In genomic region chr17:27339198-27339835, GRCh38 we compare ENCODE assay signal across 12 cellular contexts. TPM values are rescaled to one million over a fixed set of nuclear protein-coding genes. Genes with fewer than 3 reads are reported as not detected.
DNase-seq lines count a peak whose midpoint lies in the region; ATAC-seq and TF ChIP-seq lines count a peak whose summit lies in the region.
"Had no signal": no experiment of that assay in that cellular context is flagged by ENCODE, and none has a peak within 500 bp of the region (broad histone marks: within the 10 kb centered on the region; RNA-seq: fewer than 3 reads in every experiment).

No MANE protein-coding gene starts in this region.

- H3K4me3 Mint-ChIP-seq in activated naive CD8-positive, alpha-beta T cell treated with anti-CD3 and anti-CD28 coated beads, Interleukin-2, amount 50 U/mL, for 24 hours: no peak overlapping the region
- no peak overlapping the region for H3K4me3 Mint-ChIP-seq in activated naive CD8-positive, alpha-beta T cell treated with anti-CD3 and anti-CD28 coated beads for 36 hours
- H3K4me3 Mint-ChIP-seq in type B pancreatic cell: no peak overlapping the region

- no peaks in the 10 kb centered on the region for H3K36me3 Mint-ChIP-seq in activated naive CD8-positive, alpha-beta T cell treated with anti-CD3 and anti-CD28 coated beads, Interleukin-2, amount 50 U/mL, for 24 hours (ENCODE audit: low read depth)
- no peaks in the 10 kb centered on the region for H3K36me3 Mint-ChIP-seq in activated naive CD8-positive, alpha-beta T cell treated with anti-CD3 and anti-CD28 coated beads for 36 hours
- H3K36me3 Mint-ChIP-seq in type B pancreatic cell: peaks cover 4% of the 10 kb centered on the region

- peaks cover 28% of the 10 kb centered on the region for H3K4me1 Mint-ChIP-seq in activated naive CD8-positive, alpha-beta T cell treated with anti-CD3 and anti-CD28 coated beads, Interleukin-2, amount 50 U/mL, for 24 hours
- peaks cover 11% of the 10 kb centered on the region for H3K4me1 Mint-ChIP-seq in activated naive CD8-positive, alpha-beta T cell treated with anti-CD3 and anti-CD28 coated beads for 36 hours
- peaks cover 15% of the 10 kb centered on the region for H3K4me1 Mint-ChIP-seq in type B pancreatic cell (ENCODE audit: unreplicated experiment)

- no peak for DNase-seq in activated naive CD8-positive, alpha-beta T cell treated with anti-CD3 and anti-CD28 coated beads, Interleukin-2, amount 50 U/mL, for 24 hours
- no peak for DNase-seq in activated naive CD8-positive, alpha-beta T cell treated with anti-CD3 and anti-CD28 coated beads for 36 hours
- DNase-seq in type B pancreatic cell (ENCODE audit: extremely low spot score, unreplicated experiment) (no peak), NCI-H1048 (lab: John Stamatoyannopoulos, UW) (no peak), Kasumi-1 (lab: John Stamatoyannopoulos, UW) (no peak)
- DNase-seq: 8988T; activated CD8-positive, alpha-beta memory T cell treated with anti-CD3 and anti-CD28 coated beads for 24 hours; head of caudate nucleus; MG63 had no signal

- no peak for ATAC-seq in activated naive CD8-positive, alpha-beta T cell treated with anti-CD3 and anti-CD28 coated beads, Interleukin-2, amount 50 U/mL, for 24 hours
- peak; percentile 35 for ATAC-seq in HG02623 (IDR thresholded peaks at IDR 0.05; ENCODE audit: unreplicated experiment)
- ATAC-seq in HG03558 (IDR thresholded peaks at IDR 0.05; ENCODE audit: extremely low read depth, unreplicated experiment): peak; percentile 12
- no peak for ATAC-seq in SK-N-SH treated with all-trans-retinoic acid at 6 μM for 48 hours

- H3K9me3 Mint-ChIP-seq in activated naive CD8-positive, alpha-beta T cell treated with anti-CD3 and anti-CD28 coated beads, Interleukin-2, amount 50 U/mL, for 24 hours: no peaks in the 10 kb centered on the region
- H3K9me3 Mint-ChIP-seq in activated naive CD8-positive, alpha-beta T cell treated with anti-CD3 and anti-CD28 coated beads for 36 hours: no peaks in the 10 kb centered on the region
- H3K9me3 Mint-ChIP-seq in type B pancreatic cell: no peaks in the 10 kb centered on the region

- H3K27me3 Mint-ChIP-seq in activated naive CD8-positive, alpha-beta T cell treated with anti-CD3 and anti-CD28 coated beads, Interleukin-2, amount 50 U/mL, for 24 hours: peaks cover 4% of the 10 kb centered on the region
- H3K27me3 Mint-ChIP-seq in activated naive CD8-positive, alpha-beta T cell treated with anti-CD3 and anti-CD28 coated beads for 36 hours: peaks cover 4% of the 10 kb centered on the region
- H3K27me3 Mint-ChIP-seq in type B pancreatic cell: no peaks in the 10 kb centered on the region

- peak overlapping the region; percentile 55 for H3K27ac Mint-ChIP-seq in activated naive CD8-positive, alpha-beta T cell treated with anti-CD3 and anti-CD28 coated beads, Interleukin-2, amount 50 U/mL, for 24 hours
- no peak overlapping the region for H3K27ac Mint-ChIP-seq in activated naive CD8-positive, alpha-beta T cell treated with anti-CD3 and anti-CD28 coated beads for 36 hours
- H3K27ac Mint-ChIP-seq in type B pancreatic cell: peak overlapping the region; percentile 41

- TF ChIP-seq CTCF in type B pancreatic cell (conservative IDR thresholded peaks at IDR 0.05): no peak

TF ChIP-seq in SK-N-SH treated with all-trans-retinoic acid at 6 μM for 48 hours, 23 proteins besides CTCF, POLR2A, EP300 and RAD21:
- no peak for TF ChIP-seq PATZ1 (CRISPR knock-in tag; IDR thresholded peaks at IDR 0.05; ENCODE audit: borderline replicate concordance)
- TF ChIP-seq TCF4 (CRISPR knock-in tag; IDR thresholded peaks at IDR 0.05; ENCODE audit: borderline replicate concordance): no peak
- TF ChIP-seq ZNF70 (CRISPR knock-in tag; IDR thresholded peaks at IDR 0.05): no peak
- TF ChIP-seq ZC3H10 (CRISPR knock-in tag; IDR thresholded peaks at IDR 0.05): no peak
- TF ChIP-seq TOX (CRISPR knock-in tag; IDR thresholded peaks at IDR 0.05; ENCODE audit: borderline replicate concordance): no peak
- no peak for TF ChIP-seq GLIS3 (CRISPR knock-in tag; IDR thresholded peaks at IDR 0.05)
- no peak for TF ChIP-seq BACH2 (CRISPR knock-in tag; IDR thresholded peaks at IDR 0.05; ENCODE audit: borderline replicate concordance)
- no peak for TF ChIP-seq CREB5 (CRISPR knock-in tag; IDR thresholded peaks at IDR 0.05; ENCODE audit: low read depth)
- no peak for TF ChIP-seq ARNTL (CRISPR knock-in tag; IDR thresholded peaks at IDR 0.05; ENCODE audit: borderline replicate concordance, low read depth)
- TF ChIP-seq ZNF8 (CRISPR knock-in tag; IDR thresholded peaks at IDR 0.05): no peak
- no peak for TF ChIP-seq ZFP3 (CRISPR knock-in tag; IDR thresholded peaks at IDR 0.05)
- no peak for TF ChIP-seq OSR1 (CRISPR knock-in tag; IDR thresholded peaks at IDR 0.05)
- TF ChIP-seq TSHZ2 (CRISPR knock-in tag; IDR thresholded peaks at IDR 0.05): no peak
- TF ChIP-seq PPARA (CRISPR knock-in tag; IDR thresholded peaks at IDR 0.05; ENCODE audit: borderline replicate concordance): no peak

RNA-seq across cellular contexts. Expression of gene WSB1, which starts 45.4 kb away (rescaled TPM):
- 100 to 1,000 TPM; 113 to 126 TPM for total RNA-seq in activated naive CD8-positive, alpha-beta T cell treated with anti-CD3 and anti-CD28 coated beads for 36 hours
- 259 and 270 TPM in 2 replicates for total RNA-seq in type B pancreatic cell (ENCODE audit: low replicate concordance)

Comparison
In these comparisons a context has a peak if more than half of its experiments do, and no peak if none do; other contexts are left out.
1. ATAC-seq: peak in HG02623 (single experiment) and HG03558 (single experiment); none in activated naive CD8-positive, alpha-beta T cell treated with anti-CD3 and anti-CD28 coated beads, Interleukin-2, amount 50 U/mL, for 24 hours (single experiment) and SK-N-SH treated with all-trans-retinoic acid at 6 μM for 48 hours (single experiment).